ENCODE assay signal across 21 cellular contexts in genomic region chr1:43617011-43617410, GRCh38. TPM values are rescaled to one million over a fixed set of nuclear protein-coding genes. Genes with fewer than 3 reads are reported as not detected.
DNase-seq lines count a peak whose midpoint lies in the region; ATAC-seq, FAIRE-seq and TF ChIP-seq lines count a peak whose summit lies in the region.
"Had no signal": no experiment of that assay in that cellular context is flagged by ENCODE, and none has a peak within 500 bp of the region (broad histone marks: within the 10 kb centered on the region; RNA-seq: fewer than 3 reads in every experiment).

No MANE protein-coding gene starts in this region.

- H3K27ac ChIP-seq in RWPE1, result peak overlapping the region; percentile 18
- no peak overlapping the region for H3K27ac ChIP-seq in kidney (ENCODE audit: low read depth in 2 of 2, low read length in 2 of 2)
- no peak overlapping the region for H3K27ac ChIP-seq in lower lobe of right lung
- H3K27ac ChIP-seq: BLaER1 treated with 17β-estradiol and CSF1 and Interleukin-3, amounts not matched to agents 10 nM and 100 nM; C4-2B had no signal

- CTCF ChIA-PET in RWPE1 (lab: Yijun Ruan, JAX), result interaction anchor here (0.7 kb wide), 1 partner anchor 34 kb away, joined by 4 read pairs; no protein-coding TSS in a partner anchor

- no peak overlapping the region for H3K9ac ChIP-seq in kidney (ENCODE audit: low read length in 2 of 2)
- H3K9ac ChIP-seq: BLaER1 treated with 17β-estradiol and CSF1 and Interleukin-3, amounts not matched to agents 10 nM and 100 nM had no signal

- TF ChIP-seq CTCF in RWPE1 (conservative IDR thresholded peaks at IDR 0.05; ENCODE audit: low read depth), result no peak
- no peak for TF ChIP-seq CTCF in kidney (IDR thresholded peaks at IDR 0.05; ENCODE audit: borderline replicate concordance, extremely low read depth, insufficient read depth)
- TF ChIP-seq CTCF in lower lobe of right lung (IDR thresholded peaks at IDR 0.05), result no peak
- no peak for TF ChIP-seq CTCF in omental fat pad (IDR thresholded peaks at IDR 0.05)
- TF ChIP-seq CTCF in GM13976 (IDR thresholded peaks at IDR 0.05; ENCODE audit: borderline replicate concordance, control extremely low read depth, extremely low read depth, insufficient read depth, missing control alignments), result no peak

- in situ Hi-C loops in GM13976 (cut with MboI; ENCODE audit: low sequenced_read_pairs, unreplicated experiment), result no loop called here

- no peak for FAIRE-seq in kidney (lab: Jason Lieb, UNC)
- no peak for FAIRE-seq in GM19239 (lab: Jason Lieb, UNC)
- FAIRE-seq: A204.1, D721Med, G401.6, GM12891, GM18507 had no signal

- POLR2A ChIA-PET in RWPE1 (lab: Yijun Ruan, JAX; ENCODE audit: low non-redundant PET), result no interaction called here

- no peak overlapping the region for H3K4me3 ChIP-seq in kidney (ENCODE audit: low read length in 2 of 2)
- no peak overlapping the region for H3K4me3 ChIP-seq in lower lobe of right lung
- H3K4me3 ChIP-seq: BLaER1 treated with 17β-estradiol and CSF1 and Interleukin-3, amounts not matched to agents 10 nM and 100 nM had no signal

- H3K9me3 ChIP-seq in kidney (ENCODE audit: control insufficient read depth in 1 of 2, low read length in 2 of 2) (no peaks in the 10 kb centered on the region), lower lobe of right lung (no peaks in the 10 kb centered on the region)
- H3K9me3 ChIP-seq: BLaER1 treated with 17β-estradiol and CSF1 and Interleukin-3, amounts not matched to agents 10 nM and 100 nM; Caco-2 had no signal

- intact Hi-C loops in kidney (cut with DNase I), result no loop called here
- intact Hi-C loops in lower lobe of right lung (cut with DNase I), result no loop called here

- no peak for ATAC-seq in lower lobe of right lung
- ATAC-seq in omental fat pad (ENCODE audit: low FRiP score), result no peak
- ATAC-seq: CD8-positive, alpha-beta T cell had no signal

- H3K4me1 ChIP-seq in kidney (ENCODE audit: control insufficient read depth in 1 of 2, insufficient read depth in 1 of 2, low read depth in 1 of 2, low read length in 2 of 2), result no peaks in the 10 kb centered on the region
- H3K4me1 ChIP-seq in lower lobe of right lung, result no peaks in the 10 kb centered on the region
- H3K4me1 ChIP-seq: Caco-2 had no signal

- no peaks in the 10 kb centered on the region for H3K27me3 ChIP-seq in lower lobe of right lung (ENCODE audit: low read depth)
- H3K27me3 ChIP-seq: BLaER1 treated with 17β-estradiol and CSF1 and Interleukin-3, amounts not matched to agents 10 nM and 100 nM had no signal

- no peak for DNase-seq in RWPE1 (ENCODE audit: low spot score)
- peak; percentile 26 for DNase-seq in kidney
- DNase-seq in lower lobe of right lung, result peak; percentile 20
- no peak for DNase-seq in GM19239 (ENCODE audit: insufficient read length, low spot score)
- no peak for DNase-seq in omental fat pad (ENCODE audit: low spot score)
- no peak for DNase-seq in GM13976 (ENCODE audit: low spot score)
- DNase-seq: 8988T; ACHN; Caco-2; Calu3; CD4-positive, alpha-beta T cell; CD8-positive, alpha-beta T cell; DMS79 treated with DMSO at 0.1 percent for 48 hours; GF-D8 had no signal

- H3K36me3 ChIP-seq in kidney (ENCODE audit: control insufficient read depth in 1 of 2, insufficient read depth in 2 of 2, low read length in 2 of 2), result peaks cover 14 to 18% of the 10 kb centered on the region in 2 donors
- H3K36me3 ChIP-seq in lower lobe of right lung, result peaks cover 67% of the 10 kb centered on the region

RNA-seq across cellular contexts. Expression of gene KDM4A, which starts 32.9 kb away (rescaled TPM):
- 35.2 TPM for total RNA-seq in kidney
- 11.3 TPM for polyA plus RNA-seq in kidney (ENCODE audit: insufficient read depth, low read depth, low replicate concordance)
- total RNA-seq in lower lobe of right lung, result 41.9 TPM
- total RNA-seq in omental fat pad, result 10 to 100 TPM; 19.7 to 26.0 (median 24.2) TPM

Comparison
In these comparisons a context has a peak if more than half of its experiments do, and no peak if none do; other contexts are left out.
1. DNase-seq: peak in kidney (single experiment) and lower lobe of right lung (single experiment); none in RWPE1 (single experiment), GM19239 (single experiment), omental fat pad (single experiment) and GM13976 (single experiment).